In the genomic region with DNA sequence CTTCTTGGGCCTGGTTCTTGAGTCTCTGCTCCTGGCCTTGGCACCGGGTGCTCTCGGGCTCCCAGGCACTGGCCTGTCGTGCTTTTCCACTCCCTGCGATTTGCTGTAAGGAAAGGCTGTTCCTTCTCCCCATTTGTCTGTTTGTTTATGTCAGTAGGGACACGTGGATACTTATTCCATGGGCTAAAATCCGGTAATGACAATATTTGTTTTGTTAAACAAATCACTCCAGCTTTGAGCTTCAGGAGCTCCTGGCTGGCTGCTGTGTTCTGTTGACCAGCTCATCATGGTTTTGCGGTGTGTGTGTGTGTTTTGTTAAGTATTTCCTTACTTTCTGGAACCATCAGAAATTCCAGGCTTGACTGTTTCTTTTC, we compare ENCODE assay signal across 2 cellular contexts.
TF ChIP-seq lines count a peak whose summit lies in the region.

No MANE protein-coding gene starts in this region.

TF ChIP-seq in A549, 52 proteins besides CTCF, POLR2A, EP300 and RAD21 (continued from another document):
- TF ChIP-seq, protein P1, sequence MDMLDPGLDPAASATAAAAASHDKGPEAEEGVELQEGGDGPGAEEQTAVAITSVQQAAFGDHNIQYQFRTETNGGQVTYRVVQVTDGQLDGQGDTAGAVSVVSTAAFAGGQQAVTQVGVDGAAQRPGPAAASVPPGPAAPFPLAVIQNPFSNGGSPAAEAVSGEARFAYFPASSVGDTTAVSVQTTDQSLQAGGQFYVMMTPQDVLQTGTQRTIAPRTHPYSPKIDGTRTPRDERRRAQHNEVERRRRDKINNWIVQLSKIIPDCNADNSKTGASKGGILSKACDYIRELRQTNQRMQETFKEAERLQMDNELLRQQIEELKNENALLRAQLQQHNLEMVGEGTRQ (IDR thresholded peaks at IDR 0.05), result no peak
- no peak for TF ChIP-seq CEBPB (IDR thresholded peaks at IDR 0.05)
- TF ChIP-seq SREBF2 (IDR thresholded peaks at IDR 0.05), result no peak
- no peak for TF ChIP-seq NR3C1 (IDR thresholded peaks at IDR 0.05)
- TF ChIP-seq MAZ (IDR thresholded peaks at IDR 0.05; ENCODE audit: borderline replicate concordance, low read depth, low read length), result no peak
- TF ChIP-seq ZFP36 (IDR thresholded peaks at IDR 0.05; ENCODE audit: borderline replicate concordance, partially characterized antibody), result no peak
- no peak for TF ChIP-seq FOSB (CRISPR knock-in tag; IDR thresholded peaks at IDR 0.05)
- no peak for TF ChIP-seq JUN (IDR thresholded peaks at IDR 0.05)

TF ChIP-seq in GM23338, 12 proteins besides CTCF, POLR2A, EP300 and RAD21:
- TF ChIP-seq, protein P2, sequence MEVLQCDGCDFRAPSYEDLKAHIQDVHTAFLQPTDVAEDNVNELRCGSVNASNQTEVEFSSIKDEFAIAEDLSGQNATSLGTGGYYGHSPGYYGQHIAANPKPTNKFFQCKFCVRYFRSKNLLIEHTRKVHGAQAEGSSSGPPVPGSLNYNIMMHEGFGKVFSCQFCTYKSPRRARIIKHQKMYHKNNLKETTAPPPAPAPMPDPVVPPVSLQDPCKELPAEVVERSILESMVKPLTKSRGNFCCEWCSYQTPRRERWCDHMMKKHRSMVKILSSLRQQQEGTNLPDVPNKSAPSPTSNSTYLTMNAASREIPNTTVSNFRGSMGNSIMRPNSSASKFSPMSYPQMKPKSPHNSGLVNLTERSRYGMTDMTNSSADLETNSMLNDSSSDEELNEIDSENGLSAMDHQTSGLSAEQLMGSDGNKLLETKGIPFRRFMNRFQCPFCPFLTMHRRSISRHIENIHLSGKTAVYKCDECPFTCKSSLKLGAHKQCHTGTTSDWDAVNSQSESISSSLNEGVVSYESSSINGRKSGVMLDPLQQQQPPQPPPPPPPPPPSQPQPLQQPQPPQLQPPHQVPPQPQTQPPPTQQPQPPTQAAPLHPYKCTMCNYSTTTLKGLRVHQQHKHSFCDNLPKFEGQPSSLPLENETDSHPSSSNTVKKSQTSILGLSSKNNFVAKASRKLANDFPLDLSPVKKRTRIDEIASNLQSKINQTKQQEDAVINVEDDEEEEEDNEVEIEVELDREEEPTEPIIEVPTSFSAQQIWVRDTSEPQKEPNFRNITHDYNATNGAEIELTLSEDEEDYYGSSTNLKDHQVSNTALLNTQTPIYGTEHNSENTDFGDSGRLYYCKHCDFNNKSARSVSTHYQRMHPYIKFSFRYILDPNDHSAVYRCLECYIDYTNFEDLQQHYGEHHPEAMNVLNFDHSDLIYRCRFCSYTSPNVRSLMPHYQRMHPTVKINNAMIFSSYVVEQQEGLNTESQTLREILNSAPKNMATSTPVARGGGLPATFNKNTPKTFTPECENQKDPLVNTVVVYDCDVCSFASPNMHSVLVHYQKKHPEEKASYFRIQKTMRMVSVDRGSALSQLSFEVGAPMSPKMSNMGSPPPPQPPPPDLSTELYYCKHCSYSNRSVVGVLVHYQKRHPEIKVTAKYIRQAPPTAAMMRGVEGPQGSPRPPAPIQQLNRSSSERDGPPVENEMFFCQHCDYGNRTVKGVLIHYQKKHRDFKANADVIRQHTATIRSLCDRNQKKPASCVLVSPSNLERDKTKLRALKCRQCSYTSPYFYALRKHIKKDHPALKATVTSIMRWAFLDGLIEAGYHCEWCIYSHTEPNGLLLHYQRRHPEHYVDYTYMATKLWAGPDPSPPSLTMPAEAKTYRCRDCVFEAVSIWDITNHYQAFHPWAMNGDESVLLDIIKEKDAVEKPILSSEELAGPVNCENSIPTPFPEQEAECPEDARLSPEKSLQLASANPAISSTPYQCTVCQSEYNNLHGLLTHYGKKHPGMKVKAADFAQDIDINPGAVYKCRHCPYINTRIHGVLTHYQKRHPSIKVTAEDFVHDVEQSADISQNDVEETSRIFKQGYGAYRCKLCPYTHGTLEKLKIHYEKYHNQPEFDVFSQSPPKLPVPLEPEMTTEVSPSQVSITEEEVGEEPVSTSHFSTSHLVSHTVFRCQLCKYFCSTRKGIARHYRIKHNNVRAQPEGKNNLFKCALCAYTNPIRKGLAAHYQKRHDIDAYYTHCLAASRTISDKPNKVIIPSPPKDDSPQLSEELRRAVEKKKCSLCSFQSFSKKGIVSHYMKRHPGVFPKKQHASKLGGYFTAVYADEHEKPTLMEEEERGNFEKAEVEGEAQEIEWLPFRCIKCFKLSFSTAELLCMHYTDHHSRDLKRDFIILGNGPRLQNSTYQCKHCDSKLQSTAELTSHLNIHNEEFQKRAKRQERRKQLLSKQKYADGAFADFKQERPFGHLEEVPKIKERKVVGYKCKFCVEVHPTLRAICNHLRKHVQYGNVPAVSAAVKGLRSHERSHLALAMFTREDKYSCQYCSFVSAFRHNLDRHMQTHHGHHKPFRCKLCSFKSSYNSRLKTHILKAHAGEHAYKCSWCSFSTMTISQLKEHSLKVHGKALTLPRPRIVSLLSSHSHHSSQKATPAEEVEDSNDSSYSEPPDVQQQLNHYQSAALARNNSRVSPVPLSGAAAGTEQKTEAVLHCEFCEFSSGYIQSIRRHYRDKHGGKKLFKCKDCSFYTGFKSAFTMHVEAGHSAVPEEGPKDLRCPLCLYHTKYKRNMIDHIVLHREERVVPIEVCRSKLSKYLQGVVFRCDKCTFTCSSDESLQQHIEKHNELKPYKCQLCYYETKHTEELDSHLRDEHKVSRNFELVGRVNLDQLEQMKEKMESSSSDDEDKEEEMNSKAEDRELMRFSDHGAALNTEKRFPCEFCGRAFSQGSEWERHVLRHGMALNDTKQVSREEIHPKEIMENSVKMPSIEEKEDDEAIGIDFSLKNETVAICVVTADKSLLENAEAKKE (CRISPR knock-in tag; IDR thresholded peaks at IDR 0.05), result no peak
